In the genomic region with DNA sequence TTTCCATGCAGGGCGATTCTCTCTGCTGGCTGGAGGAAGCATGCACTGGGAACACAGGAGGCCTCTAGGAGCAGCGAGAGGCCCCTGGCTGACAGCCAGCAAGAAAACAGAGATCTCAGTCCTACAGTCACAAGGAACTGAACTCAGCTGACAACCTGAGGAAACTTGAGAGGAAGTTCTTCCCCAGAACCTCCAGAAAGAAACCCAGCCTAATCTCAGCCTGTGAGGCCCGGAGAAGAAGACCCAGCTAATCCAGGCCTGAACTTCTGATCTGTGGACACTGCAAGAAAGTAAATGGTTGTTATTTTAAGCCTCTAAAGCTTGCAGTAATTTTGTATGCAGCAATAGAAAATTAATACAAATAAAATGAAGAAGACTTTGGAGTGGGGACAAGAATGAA, we compare ENCODE assay signal across 12 cellular contexts. TPM values are rescaled to one million over a fixed set of nuclear protein-coding genes. Genes with fewer than 3 reads are reported as not detected.
A peak's percentile ranks its signal among the peaks of the same experiment; 100 is the strongest.
DNase-seq lines count a peak whose midpoint lies in the region; ATAC-seq, FAIRE-seq and TF ChIP-seq lines count a peak whose summit lies in the region.
"Not testable (repeated sequence)": the region's sequence is repeated elsewhere in the genome, so short reads cannot be mapped to it uniquely, and the experiment has no call there.
"Had no signal": no experiment of that assay in that cellular context is flagged by ENCODE, and none has a peak within 500 bp of the region (broad histone marks: within the 10 kb centered on the region; RNA-seq: fewer than 3 reads in every experiment).

No MANE protein-coding gene starts in this region.

- H3K9me1 ChIP-seq in K562 (ENCODE audit: control insufficient read depth, insufficient read depth, low read length) = not testable (repeated sequence)

- H3K27me3 Mint-ChIP-seq in T-helper 1 cell treated with Interleukin-12 subunit alpha and Interleukin-12 subunit beta and Interleukin-4 antibody, amounts not matched to agents 30 μg/mL and 1 μg/mL, for 36 hours (ENCODE audit: low read depth) = peaks cover 19% of the 10 kb centered on the region
- not testable (repeated sequence) for H3K27me3 Mint-ChIP-seq in activated CD4-positive, alpha-beta memory T cell treated with anti-CD3 and anti-CD28 coated beads, Interleukin-2, amount 10 ng/mL, durations not matched to agents 7 days and 5 days

- peak overlapping the region in 1 of 2 experiments; percentile 18; a peak in 2 of 4 replicates for H3K9ac ChIP-seq in K562 (ENCODE audit: insufficient read depth in 1 of 2, low read depth in 2 of 2, low read length in 2 of 2)

- TF ChIP-seq CTCF in K562 (IDR thresholded peaks at IDR 0.05 in 2 of 3, conservative IDR thresholded peaks at IDR 0.05 in 1 of 3; ENCODE audit: insufficient read depth in 2 of 3, low read depth in 1 of 3, low read length in 3 of 3); osteoblast (IDR thresholded peaks at IDR 0.05; ENCODE audit: extremely low read depth, low read depth, low read length): not testable (repeated sequence)

- FAIRE-seq in K562 (lab: Jason Lieb, UNC) = not testable (repeated sequence)

- H3K36me3 ChIP-seq in K562 (ENCODE audit: control insufficient read depth, insufficient read depth, low read length); osteoblast (ENCODE audit: insufficient read depth, low read length): not testable (repeated sequence)

- 26% methylated on average over 3 of the region's 3 CpGs for WGBS in K562 (ENCODE audit: insufficient coverage, low coverage, missing lambda C conversion rate)

- H3K27me3 ChIP-seq in K562 (ENCODE audit: control insufficient read depth in 2 of 2, insufficient read depth in 2 of 2, low read length in 2 of 2); osteoblast (ENCODE audit: insufficient read depth, low read length): not testable (repeated sequence)

- peaks cover 0 to 26% of the 10 kb centered on the region in 2 experiments; a peak in 4 of 5 replicates for H3K4me1 ChIP-seq in K562 (replicated peaks in 1 of 2; ENCODE audit: control insufficient read depth in 2 of 2, insufficient read depth in 2 of 2, low read length in 2 of 2)
- H3K4me1 ChIP-seq in osteoblast (ENCODE audit: insufficient read depth, low read length) = not testable (repeated sequence)

- not testable (repeated sequence) for H3K9me3 Mint-ChIP-seq in T-helper 1 cell treated with Interleukin-12 subunit alpha and Interleukin-12 subunit beta and Interleukin-4 antibody, amounts not matched to agents 30 μg/mL and 1 μg/mL, for 36 hours; activated CD4-positive, alpha-beta memory T cell treated with anti-CD3 and anti-CD28 coated beads, Interleukin-2, amount 10 ng/mL, durations not matched to agents 7 days and 5 days

- H3K4me3 Mint-ChIP-seq in T-helper 1 cell treated with Interleukin-12 subunit alpha and Interleukin-12 subunit beta and Interleukin-4 antibody, amounts not matched to agents 30 μg/mL and 1 μg/mL, for 36 hours; activated CD4-positive, alpha-beta memory T cell treated with anti-CD3 and anti-CD28 coated beads, Interleukin-2, amount 10 ng/mL, durations not matched to agents 7 days and 5 days: not testable (repeated sequence)

- CTCF ChIA-PET in activated CD4-positive, alpha-beta memory T cell treated with anti-CD3 and anti-CD28 coated beads, Interleukin-2, amount 10 ng/mL, durations not matched to agents 7 days and 5 days (lab: Charles Lee) = interaction anchor here (0.8 to 1.8 kb wide), 5 partner anchors 9 to 114 kb away, joined by 3 to 5 read pairs (median 3); no protein-coding TSS in a partner anchor
- CTCF ChIA-PET in K562 (lab: Yijun Ruan, JAX; ENCODE audit: low intra/inter-chr PET ratio) = not testable (repeated sequence)

- H3K9me3 ChIP-seq in K562 (replicated peaks; ENCODE audit: control insufficient read depth, insufficient read depth, low read depth, low read length); osteoblast (ENCODE audit: low read depth, low read length): not testable (repeated sequence)

- not testable (repeated sequence) for TF ChIP-seq EP300 in K562 (IDR thresholded peaks at IDR 0.05; ENCODE audit: low read length)

- intact Hi-C loops in K562 (cut with micrococcal nuclease); left colon (cut with DNase I, micrococcal nuclease): not testable (repeated sequence)

- H3K4me3 ChIP-seq in K562; osteoblast (ENCODE audit: insufficient read depth, low read length): not testable (repeated sequence)

- H4K20me1 ChIP-seq in K562 (replicated peaks; ENCODE audit: control insufficient read depth, insufficient read depth, low read length); osteoblast (ENCODE audit: insufficient read depth, low read length): not testable (repeated sequence)

- TF ChIP-seq POLR2A in K562 (conservative IDR thresholded peaks at IDR 0.05) = not testable (repeated sequence)

- DNase-seq in GDM1 (lab: John Stamatoyannopoulos, UW) (peak; percentile 4), MV-4-11 (lab: John Stamatoyannopoulos, UW) (peak; percentile 10), K562 (ENCODE audit: extremely low read depth in 1 of 4, low spot score in 3 of 4) (peak in 2 of 4 experiments; percentile 26 to 37), left colon (peak in 1 of 2 donors; percentile 29)
- not testable (repeated sequence) for DNase-seq in activated CD4-positive, alpha-beta memory T cell treated with anti-CD3 and anti-CD28 coated beads, Interleukin-2, amount 10 ng/mL, durations not matched to agents 7 days and 5 days; osteoblast (ENCODE audit: insufficient read length, low spot score, missing footprints)

- ATAC-seq in K562 = not testable (repeated sequence)
- peak; percentile 42 for ATAC-seq in left colon

- peak overlapping the region; percentile 63 for H3K4me2 ChIP-seq in K562 (ENCODE audit: insufficient read depth, low read length)
- H3K4me2 ChIP-seq in osteoblast (ENCODE audit: insufficient read depth, low read length) = not testable (repeated sequence)

- peaks cover 24% of the 10 kb centered on the region for H3K4me1 Mint-ChIP-seq in T-helper 1 cell treated with Interleukin-12 subunit alpha and Interleukin-12 subunit beta and Interleukin-4 antibody, amounts not matched to agents 30 μg/mL and 1 μg/mL, for 36 hours (ENCODE audit: low read depth)
- peaks cover 30% of the 10 kb centered on the region for H3K4me1 Mint-ChIP-seq in activated CD4-positive, alpha-beta memory T cell treated with anti-CD3 and anti-CD28 coated beads, Interleukin-2, amount 10 ng/mL, durations not matched to agents 7 days and 5 days

- peak overlapping the region; percentile 55 for H3K27ac Mint-ChIP-seq in T-helper 1 cell treated with Interleukin-12 subunit alpha and Interleukin-12 subunit beta and Interleukin-4 antibody, amounts not matched to agents 30 μg/mL and 1 μg/mL, for 36 hours
- H3K27ac Mint-ChIP-seq in activated CD4-positive, alpha-beta memory T cell treated with anti-CD3 and anti-CD28 coated beads, Interleukin-2, amount 10 ng/mL, durations not matched to agents 7 days and 5 days = peak overlapping the region; percentile 66

- H3K79me2 ChIP-seq in K562 (ENCODE audit: control insufficient read depth, insufficient read depth, low read length); osteoblast (ENCODE audit: insufficient read depth, low read length): not testable (repeated sequence)

- not testable (repeated sequence) for H3K36me3 Mint-ChIP-seq in T-helper 1 cell treated with Interleukin-12 subunit alpha and Interleukin-12 subunit beta and Interleukin-4 antibody, amounts not matched to agents 30 μg/mL and 1 μg/mL, for 36 hours (ENCODE audit: low read depth); activated CD4-positive, alpha-beta memory T cell treated with anti-CD3 and anti-CD28 coated beads, Interleukin-2, amount 10 ng/mL, durations not matched to agents 7 days and 5 days (ENCODE audit: low read depth)

- POLR2A ChIA-PET in activated CD4-positive, alpha-beta memory T cell treated with anti-CD3 and anti-CD28 coated beads, Interleukin-2, amount 10 ng/mL, durations not matched to agents 7 days and 5 days (lab: Charles Lee) = not testable (repeated sequence)
- POLR2A ChIA-PET in K562 (lab: Yijun Ruan, JAX) = interaction anchor here (1.4 to 1.5 kb wide), 2 partner anchors 8 to 9 kb away, joined by 3 to 5 read pairs; no protein-coding TSS in a partner anchor

- H2AFZ ChIP-seq in K562 (ENCODE audit: low read depth, low read length) (peak overlapping the region; percentile 88), osteoblast (ENCODE audit: low read length) (peak overlapping the region; percentile 54)

- peak overlapping the region; percentile 82 for H3K27ac ChIP-seq in K562 (ENCODE audit: extremely low read depth, low read depth, low read length)
- not testable (repeated sequence) for H3K27ac ChIP-seq in osteoblast (ENCODE audit: low read depth, low read length)

- not testable (repeated sequence) for TF ChIP-seq RAD21 in K562 (CRISPR knock-in tag; conservative IDR thresholded peaks at IDR 0.05 in 1 of 2, IDR thresholded peaks at IDR 0.05 in 1 of 2)

- in situ Hi-C loops in K562 (cut with MboI) = not testable (repeated sequence)

- not testable (repeated sequence) for BruUV-seq in K562 (replicated peaks; lab: Mats Ljungman, UMichigan)

RNA-seq across cellular contexts. Expression of gene ADAM30, which starts 37.5 kb away (rescaled TPM):
- not detected for total RNA-seq in activated CD4-positive, alpha-beta memory T cell treated with anti-CD3 and anti-CD28 coated beads, Interleukin-2, amount 10 ng/mL, durations not matched to agents 7 days and 5 days
- not detected in 2 replicates for total RNA-seq in K562 (2011; cell fraction: chromatin; rRNA removed; ENCODE audit: low replicate concordance)
- not detected in 2 replicates for total RNA-seq in K562 (2011; cell fraction: nucleolus; rRNA removed)
- total RNA-seq in K562 (2011; cell fraction: nucleoplasm; rRNA removed) = not detected in 2 replicates
- not detected in 2 replicates for total RNA-seq in K562 (2014; rRNA removed)
- total RNA-seq in K562 (2014; rRNA removed; fragmentation: Illumina TruSeq; extraction: Trizol) = not detected in 2 replicates
- total RNA-seq in K562 (2015; rRNA removed; fragmentation: Illumina TruSeq; extraction: Trizol) = not detected in 2 replicates
- total RNA-seq in K562 (2021) = not detected in 2 replicates
- polyA plus RNA-seq in K562 (2011; rRNA removed) = not detected in 2 replicates
- polyA plus RNA-seq in K562 (2011; cell fraction: cytosol; rRNA removed) = not detected in 2 replicates
- not detected in 2 replicates for polyA plus RNA-seq in K562 (2011; cell fraction: nucleus; rRNA removed)
- polyA plus RNA-seq in K562 (2012) = not detected in 2 replicates
- polyA plus RNA-seq in K562 (2014; fragmentation: Illumina TruSeq; extraction: Trizol) = not detected in 2 replicates
- polyA plus RNA-seq in K562 (2014; fragmentation: Nextera tagmentation; extraction: Ambion mirVana) = not detected
- not detected in 2 replicates for polyA plus RNA-seq in K562 (2014; rRNA removed)
- polyA minus RNA-seq in K562 (2011; rRNA and poly(A)+ RNA removed) = not detected in 2 replicates
- polyA minus RNA-seq in K562 (2011; cell fraction: cytosol; rRNA and poly(A)+ RNA removed) = not detected in 2 replicates
- polyA minus RNA-seq in K562 (2011; cell fraction: nucleus; rRNA and poly(A)+ RNA removed) = not detected in 2 replicates
- total RNA-seq in left colon = not detected
- total RNA-seq in osteoblast = not detected in 2 replicates
- total RNA-seq: CD8-positive, alpha-beta memory T cell; HT1080; M059J; Peyer's patch had no signal
- polyA plus RNA-seq: BJ; CD8-positive, alpha-beta memory T cell had no signal

RNA-seq across cellular contexts. Expression of gene REG4, which starts 47.6 kb away (rescaled TPM):
- not detected for total RNA-seq in activated CD4-positive, alpha-beta memory T cell treated with anti-CD3 and anti-CD28 coated beads, Interleukin-2, amount 10 ng/mL, durations not matched to agents 7 days and 5 days
- not detected in 2 replicates for total RNA-seq in K562 (2011; cell fraction: chromatin; rRNA removed; ENCODE audit: low replicate concordance)
- not detected in 2 replicates for total RNA-seq in K562 (2011; cell fraction: nucleolus; rRNA removed)
- not detected in 2 replicates for total RNA-seq in K562 (2011; cell fraction: nucleoplasm; rRNA removed)
- total RNA-seq in K562 (2014; rRNA removed) = not detected in 2 replicates
- total RNA-seq in K562 (2014; rRNA removed; fragmentation: Illumina TruSeq; extraction: Trizol) = not detected in 2 replicates
- not detected in 2 replicates for total RNA-seq in K562 (2015; rRNA removed; fragmentation: Illumina TruSeq; extraction: Trizol)
- total RNA-seq in K562 (2021) = not detected in 2 replicates
- polyA plus RNA-seq in K562 (2011; rRNA removed) = not detected in 2 replicates
- not detected in 2 replicates for polyA plus RNA-seq in K562 (2011; cell fraction: cytosol; rRNA removed)
- polyA plus RNA-seq in K562 (2011; cell fraction: nucleus; rRNA removed) = not detected in 2 replicates
- not detected in 2 replicates for polyA plus RNA-seq in K562 (2012)
- polyA plus RNA-seq in K562 (2014; fragmentation: Illumina TruSeq; extraction: Trizol) = not detected in 2 replicates
- not detected for polyA plus RNA-seq in K562 (2014; fragmentation: Nextera tagmentation; extraction: Ambion mirVana)
- not detected in 2 replicates for polyA plus RNA-seq in K562 (2014; rRNA removed)
- not detected in 2 replicates for polyA minus RNA-seq in K562 (2011; rRNA and poly(A)+ RNA removed)
- polyA minus RNA-seq in K562 (2011; cell fraction: cytosol; rRNA and poly(A)+ RNA removed) = not detected in 2 replicates
- not detected in 2 replicates for polyA minus RNA-seq in K562 (2011; cell fraction: nucleus; rRNA and poly(A)+ RNA removed)
- total RNA-seq in left colon = 10 to 100 TPM; 35.7 to 37.5 TPM
- not detected in 2 replicates for total RNA-seq in osteoblast
- polyA plus RNA-seq: BJ had no signal

Comparison
In these comparisons a context has a peak if more than half of its experiments do, and no peak if none do; other contexts are left out.
1. RNA of gene REG4, which starts 47.6 kb away (total RNA-seq): 35.7 to 37.5 TPM in left colon; not detected in activated CD4-positive, alpha-beta memory T cell treated with anti-CD3 and anti-CD28 coated beads, Interleukin-2, amount 10 ng/mL, durations not matched to agents 7 days and 5 days, not detected in K562 and not detected in osteoblast; every median in the first group is over 10 times any median in the second.